In the genomic region with DNA sequence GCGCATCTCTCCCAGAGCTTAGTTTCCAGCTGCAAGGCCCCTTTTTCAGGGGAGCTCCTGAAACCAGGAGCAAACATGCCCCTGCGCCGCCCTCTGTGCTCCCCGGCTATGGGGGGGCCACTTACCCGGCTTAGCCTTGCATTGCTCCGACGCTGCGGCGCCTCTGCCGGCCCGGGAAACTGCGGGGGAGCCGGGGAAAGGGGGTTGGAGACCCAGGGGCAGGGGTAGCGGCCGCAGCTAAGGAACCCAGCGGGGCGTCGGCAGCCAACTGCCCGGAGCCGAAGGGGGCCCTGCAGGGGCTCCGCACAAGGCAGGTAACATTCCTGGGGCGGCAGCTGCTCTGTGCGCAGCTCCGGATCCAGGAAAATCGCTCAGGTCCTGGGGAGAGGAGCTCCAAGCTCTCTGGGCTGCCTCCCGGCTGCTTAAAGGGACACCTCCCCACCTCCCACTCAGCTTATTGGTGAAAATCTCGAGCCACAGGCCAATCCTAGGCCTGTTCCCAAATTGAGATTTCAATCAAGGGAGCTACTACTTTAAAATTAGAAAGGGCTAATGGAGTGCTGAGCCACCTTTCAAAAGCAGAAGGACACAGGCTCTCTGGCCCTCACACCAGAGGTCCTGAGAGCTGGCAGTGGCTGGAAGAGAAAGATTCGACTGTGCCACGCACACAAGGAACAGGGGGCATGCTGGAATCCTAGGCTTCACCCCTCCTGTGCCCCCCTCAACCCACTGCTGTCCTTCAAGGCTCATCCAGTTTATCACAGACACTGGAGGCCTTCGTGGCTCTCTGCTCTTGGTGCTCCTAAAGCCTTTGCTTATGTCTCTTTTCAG, we compare ENCODE assay signal across 10 cellular contexts. TPM values are rescaled to one million over a fixed set of nuclear protein-coding genes. Genes with fewer than 3 reads are reported as not detected.
A peak's percentile ranks its signal among the peaks of the same experiment; 100 is the strongest.
DNase-seq lines count a peak whose midpoint lies in the region; ATAC-seq, FAIRE-seq and TF ChIP-seq lines count a peak whose summit lies in the region.
"Had no signal": no experiment of that assay in that cellular context is flagged by ENCODE, and none has a peak within 500 bp of the region (broad histone marks: within the 10 kb centered on the region; RNA-seq: fewer than 3 reads in every experiment).

No MANE protein-coding gene starts in this region.

- peak overlapping the region; percentile 81 for H3K4me3 Mint-ChIP-seq in glutamatergic neuron (ENCODE audit: unreplicated experiment)

- TF ChIP-seq EP300 in neural cell (conservative IDR thresholded peaks at IDR 0.05; ENCODE audit: poor library complexity, severe bottlenecking) = no peak

- POLR2A ChIA-PET in AG04449 (lab: Yijun Ruan, JAX) = interaction anchor here (1.4 to 1.8 kb wide), 2 partner anchors 81 to 193 kb away, joined by 4 to 6 read pairs; no protein-coding TSS in a partner anchor

- H3F3A ChIP-seq in neural cell (ENCODE audit: insufficient read depth, low read length, poor library complexity, severe bottlenecking) = no peaks in the 10 kb centered on the region

- H3K4me3 ChIP-seq in AG04449 (ENCODE audit: low read depth, low read length) (peak overlapping the region; percentile 69), neural cell (ENCODE audit: low read length) (peak overlapping the region; percentile 63)

- no peak overlapping the region for H2AFZ ChIP-seq in neural cell (ENCODE audit: low read depth, low read length)

- H3K4me1 Mint-ChIP-seq in glutamatergic neuron (ENCODE audit: low read depth, unreplicated experiment) = peaks cover 14% of the 10 kb centered on the region

- H3K4me2 ChIP-seq in neural cell (ENCODE audit: low read length) = no peak overlapping the region

- TF ChIP-seq CTCF in AG04449 (IDR thresholded peaks at IDR 0.05; ENCODE audit: insufficient read depth, low read length, missing control alignments) = no peak
- no peak for TF ChIP-seq CTCF in VCaP (conservative IDR thresholded peaks at IDR 0.05)
- no peak for TF ChIP-seq CTCF in glutamatergic neuron (IDR thresholded peaks at IDR 0.05; ENCODE audit: partially characterized antibody, unreplicated experiment)
- no peak for TF ChIP-seq CTCF in neural cell (IDR thresholded peaks at IDR 0.05; ENCODE audit: poor library complexity, severe bottlenecking)

- no peak for TF ChIP-seq POLR2A in GM12892 (IDR thresholded peaks at IDR 0.05; ENCODE audit: low read depth, low read length)

- H3K27me3 Mint-ChIP-seq in glutamatergic neuron (ENCODE audit: unreplicated experiment) = no peaks in the 10 kb centered on the region

- no peaks in the 10 kb centered on the region for H3K9me2 ChIP-seq in neural cell (ENCODE audit: insufficient read depth, low read length)

- no peaks in the 10 kb centered on the region for H3K36me3 ChIP-seq in neural cell (ENCODE audit: insufficient read depth, low read length)
- H3K36me3 ChIP-seq: neutrophil had no signal

- H3K27ac ChIP-seq in VCaP = peak overlapping the region; percentile 59
- H3K27ac ChIP-seq in neural cell (ENCODE audit: low read length) = no peak overlapping the region
- H3K27ac ChIP-seq: neutrophil had no signal

- H3K9me3 Mint-ChIP-seq in glutamatergic neuron (ENCODE audit: unreplicated experiment) = no peaks in the 10 kb centered on the region

- H3K36me3 Mint-ChIP-seq in glutamatergic neuron (ENCODE audit: unreplicated experiment) = no peaks in the 10 kb centered on the region

- ATAC-seq in GM18511 (IDR thresholded peaks at IDR 0.05; ENCODE audit: unreplicated experiment) (no peak), GM18870 (IDR thresholded peaks at IDR 0.05; ENCODE audit: unreplicated experiment) (no peak)

- no peak overlapping the region for H3K27ac Mint-ChIP-seq in glutamatergic neuron (ENCODE audit: unreplicated experiment)

- no peak for DNase-seq in AG04449 (ENCODE audit: low read depth, low spot score)
- peak; percentile 48 for DNase-seq in glutamatergic neuron
- no peak for DNase-seq in GM12892 (ENCODE audit: insufficient read length)
- no peak for DNase-seq in activated naive CD4-positive, alpha-beta T cell treated with anti-CD3 and anti-CD28 coated beads, Interleukin-2, amount 50 U/mL, for 16 hours
- DNase-seq: DND-41 had no signal

- peak overlapping the region; percentile 57 for H3K9ac ChIP-seq in neural cell (ENCODE audit: low read length)

- CTCF ChIA-PET in AG04449 (lab: Yijun Ruan, JAX) = interaction anchor here (0.9 to 4.2 kb wide), 14 partner anchors 10 to 246 kb away, joined by 3 to 22 read pairs (median 4); a partner anchor contains a TSS

- H4K20me1 ChIP-seq in neural cell (ENCODE audit: insufficient read depth) = no peaks in the 10 kb centered on the region

- FAIRE-seq in GM12892 (lab: Jason Lieb, UNC) = no peak

- peaks cover 12% of the 10 kb centered on the region for H3K27me3 ChIP-seq in neural cell (ENCODE audit: insufficient read depth, low read depth, low read length)

- no peaks in the 10 kb centered on the region for H3K9me3 ChIP-seq in neural cell (ENCODE audit: low read length)
- H3K9me3 ChIP-seq: neutrophil had no signal

- peak; percentile 16 for TF ChIP-seq RAD21 in neural cell (conservative IDR thresholded peaks at IDR 0.05)

- no peaks in the 10 kb centered on the region for H3K79me2 ChIP-seq in neural cell (replicated peaks; ENCODE audit: insufficient read depth, low read length)

TF ChIP-seq in neural cell, 6 proteins besides CTCF, POLR2A, EP300 and RAD21:
- TF ChIP-seq SMC3 (conservative IDR thresholded peaks at IDR 0.05; ENCODE audit: poor library complexity) (no peak), MXI1 (conservative IDR thresholded peaks at IDR 0.05; ENCODE audit: poor library complexity, severe bottlenecking) (no peak), EZH2 (IDR thresholded peaks at IDR 0.05; ENCODE audit: borderline replicate concordance, insufficient read depth, low read length, poor library complexity, severe bottlenecking) (no peak), TAF1 (IDR thresholded peaks at IDR 0.05; ENCODE audit: low read depth) (no peak)

RNA-seq across cellular contexts. Expression of a gene that starts 42.7 kb away (rescaled TPM):
- total RNA-seq in glutamatergic neuron (ENCODE audit: unreplicated experiment) = 18.9 TPM
- polyA plus RNA-seq in neural cell = 8.7 TPM in 2 replicates
- 42.1 and 51.7 TPM in 2 replicates for polyA minus RNA-seq in neural cell
- 1.00 TPM for polyA plus RNA-seq in GM12892 (2012; ENCODE audit: missing spikeins)
